ENCODE assay signal across 27 cellular contexts in genomic region chr15:69008056-69008455, GRCh38. TPM values are rescaled to one million over a fixed set of nuclear protein-coding genes. Genes with fewer than 3 reads are reported as not detected.
A peak's percentile ranks its signal among the peaks of the same experiment; 100 is the strongest.
DNase-seq lines count a peak whose midpoint lies in the region; ATAC-seq, FAIRE-seq and TF ChIP-seq lines count a peak whose summit lies in the region.
"Had no signal": no experiment of that assay in that cellular context is flagged by ENCODE, and none has a peak within 500 bp of the region (broad histone marks: within the 10 kb centered on the region; RNA-seq: fewer than 3 reads in every experiment).

No MANE protein-coding gene starts in this region.

- H3K4me2 ChIP-seq in GM12878 (ENCODE audit: control insufficient read depth, insufficient read depth): no peak overlapping the region
- H3K4me2 ChIP-seq: A549; BLaER1 treated with 17β-estradiol and CSF1 and Interleukin-3, amounts not matched to agents 10 nM and 100 nM had no signal

- FAIRE-seq in GM12878 (lab: Jason Lieb, UNC): no peak
- FAIRE-seq: D721Med, GM12892, GM18507 had no signal

- H2AFZ ChIP-seq in GM12878 (ENCODE audit: control insufficient read depth, low read depth, low read length): no peak overlapping the region

- POLR2A ChIA-PET in HEK293 (lab: Yijun Ruan, JAX): no interaction called here
- POLR2A ChIA-PET in GM12878 (lab: Charles Lee): no interaction called here

- RAD21 ChIA-PET in GM12878 (lab: Charles Lee; ENCODE audit: unreplicated experiment): no interaction called here

- H3K4me3 ChIP-seq in HEK293 (ENCODE audit: low read depth, low read length): no peak overlapping the region
- no peak overlapping the region for H3K4me3 ChIP-seq in GM12878
- H3K4me3 ChIP-seq: A549; BLaER1 treated with 17β-estradiol and CSF1 and Interleukin-3, amounts not matched to agents 10 nM and 100 nM had no signal

- intact Hi-C loops in GM12878 (cut with micrococcal nuclease; ENCODE audit: unreplicated experiment): no loop called here

- SMC1A ChIA-PET in GM12878 (lab: Charles Lee; ENCODE audit: uncharacterized antibody, unreplicated experiment): no interaction called here

- in situ Hi-C loops in GM12878 (cut with MboI): no loop called here

- no peaks in the 10 kb centered on the region for H3K27me3 ChIP-seq in GM12878 (replicated peaks in 1 of 2; ENCODE audit: control insufficient read depth in 2 of 2, insufficient read depth in 2 of 2, low read length in 1 of 2)
- H3K27me3 ChIP-seq: BLaER1 treated with 17β-estradiol and CSF1 and Interleukin-3, amounts not matched to agents 10 nM and 100 nM had no signal

- no peaks in the 10 kb centered on the region for H3K79me2 ChIP-seq in GM12878 (ENCODE audit: control insufficient read depth, insufficient read depth, low read length)

- no peaks in the 10 kb centered on the region for H4K20me1 ChIP-seq in GM12878 (ENCODE audit: control insufficient read depth, insufficient read depth)
- H4K20me1 ChIP-seq: BLaER1 treated with 17β-estradiol and CSF1 and Interleukin-3, amounts not matched to agents 10 nM and 100 nM had no signal

- TF ChIP-seq CTCF in HEK293 (tag by site-specific recombination; IDR thresholded peaks at IDR 0.05) (no peak), GM12878 (IDR thresholded peaks at IDR 0.05 in 2 of 3, conservative IDR thresholded peaks at IDR 0.05 in 1 of 3; ENCODE audit: control insufficient read depth in 2 of 3, extremely low read depth in 1 of 3, insufficient read depth in 1 of 3, low read depth in 3 of 3, low read length in 3 of 3) (no peak)

- H3K27ac ChIP-seq in HEK293 (ENCODE audit: extremely low read depth, low read depth, low read length) (no peak overlapping the region), GM12878 (ENCODE audit: control insufficient read depth, insufficient read depth) (no peak overlapping the region)
- H3K27ac ChIP-seq: 22Rv1; A549; BLaER1 treated with 17β-estradiol and CSF1 and Interleukin-3, amounts not matched to agents 10 nM and 100 nM; C4-2B had no signal

- CTCF ChIA-PET in HEK293 (lab: Yijun Ruan, JAX): interaction anchor here (0.6 to 2.3 kb wide), 2 partner anchors 23 to 32 kb away, joined by 4 to 8 read pairs; no protein-coding TSS in a partner anchor
- CTCF ChIA-PET in GM12878 (lab: Yijun Ruan, JAX): interaction anchor here (1.3 kb wide), 1 partner anchor 26 kb away, joined by 3 read pairs; no protein-coding TSS in a partner anchor

- DNase-seq in DMS114 treated with DMSO at 0.1 percent for 48 hours (lab: John Stamatoyannopoulos, UW; ENCODE audit: unreplicated experiment): peak; percentile 11
- no peak for DNase-seq in GM12878 (ENCODE audit: low read depth, low spot score)
- DNase-seq in activated CD4-positive, CD25-positive, alpha-beta regulatory T cell treated with anti-CD3 and anti-CD28 coated beads, Interleukin-2, amount 50 U/mL, for 72 hours: no peak
- DNase-seq: AML-193; Caco-2; Calu3; CD4-positive, alpha-beta T cell; CD8-positive, alpha-beta T cell; DMS153; DMS53; DMS79; DND-41; EL; GDM1 had no signal

- no peak for ATAC-seq in GM12878
- ATAC-seq in HG03457 (IDR thresholded peaks at IDR 0.05; ENCODE audit: unreplicated experiment): no peak
- no peak for ATAC-seq in HG03354 (IDR thresholded peaks at IDR 0.05; ENCODE audit: poor library complexity, severe bottlenecking, unreplicated experiment)
- ATAC-seq: A549; CD8-positive, alpha-beta T cell had no signal

- no peak for TF ChIP-seq EP300 in GM12878 (IDR thresholded peaks at IDR 0.05; ENCODE audit: borderline replicate concordance in 1 of 2, control insufficient read depth in 1 of 2, low read depth in 2 of 2, low read length in 2 of 2)

- H3K9me3 ChIP-seq in HEK293 (ENCODE audit: control insufficient read depth, insufficient read depth, low read depth, low read length) (no peaks in the 10 kb centered on the region), GM12878 (replicated peaks; ENCODE audit: control insufficient read depth, insufficient read depth, low read length) (no peaks in the 10 kb centered on the region)
- H3K9me3 ChIP-seq: A549 had no signal

- TF ChIP-seq RAD21 in GM12878 (IDR thresholded peaks at IDR 0.05; ENCODE audit: insufficient read depth, low read depth, low read length): no peak

- no TSS peak for BruUV-seq in GM12878 (replicated peaks; lab: Mats Ljungman, UMichigan)

- H3K36me3 ChIP-seq in HEK293 (ENCODE audit: control insufficient read depth in 2 of 2, insufficient read depth in 1 of 2, low read length in 2 of 2) (no peaks in the 10 kb centered on the region), GM12878 (ENCODE audit: control insufficient read depth in 2 of 2, insufficient read depth in 2 of 2, low read length in 1 of 2) (no peaks in the 10 kb centered on the region)
- H3K36me3 ChIP-seq: BLaER1 treated with 17β-estradiol and CSF1 and Interleukin-3, amounts not matched to agents 10 nM and 100 nM had no signal

- H3K4me1 ChIP-seq in HEK293 (ENCODE audit: control insufficient read depth, insufficient read depth, low read length) (no peaks in the 10 kb centered on the region), GM12878 (ENCODE audit: control insufficient read depth, insufficient read depth, low read length) (no peaks in the 10 kb centered on the region)
- H3K4me1 ChIP-seq: BLaER1 treated with 17β-estradiol and CSF1 and Interleukin-3, amounts not matched to agents 10 nM and 100 nM; Caco-2 had no signal

- no peak for TF ChIP-seq POLR2A in GM12878 (IDR thresholded peaks at IDR 0.05; ENCODE audit: low read depth, low read length)

- H3K9ac ChIP-seq in GM12878 (ENCODE audit: control insufficient read depth, insufficient read depth, low read length): no peak overlapping the region
- H3K9ac ChIP-seq: BLaER1 treated with 17β-estradiol and CSF1 and Interleukin-3, amounts not matched to agents 10 nM and 100 nM had no signal

TF ChIP-seq in HEK293, 187 proteins besides CTCF, POLR2A, EP300 and RAD21 (continues in another document):
- TF ChIP-seq ZNF354C (tag by site-specific recombination; IDR thresholded peaks at IDR 0.05; ENCODE audit: borderline replicate concordance, low read depth) (no peak), ZNF549 (tag by site-specific recombination; IDR thresholded peaks at IDR 0.05) (0 out of 2 replicates have a peak, but pooled peaks have one; percentile 25), ZNF626 (tag by site-specific recombination; IDR thresholded peaks at IDR 0.05) (peak; percentile 97), ZNF2 (tag by site-specific recombination; IDR thresholded peaks at IDR 0.05) (no peak), ZSCAN30 (tag by site-specific recombination; IDR thresholded peaks at IDR 0.05) (0 out of 2 replicates have a peak, but pooled peaks have one; percentile 35), HOXC10 (CRISPR knock-in tag; IDR thresholded peaks at IDR 0.05) (no peak), ZIC2 (tag by site-specific recombination; IDR thresholded peaks at IDR 0.05) (no peak)
- TF ChIP-seq, protein P1, sequence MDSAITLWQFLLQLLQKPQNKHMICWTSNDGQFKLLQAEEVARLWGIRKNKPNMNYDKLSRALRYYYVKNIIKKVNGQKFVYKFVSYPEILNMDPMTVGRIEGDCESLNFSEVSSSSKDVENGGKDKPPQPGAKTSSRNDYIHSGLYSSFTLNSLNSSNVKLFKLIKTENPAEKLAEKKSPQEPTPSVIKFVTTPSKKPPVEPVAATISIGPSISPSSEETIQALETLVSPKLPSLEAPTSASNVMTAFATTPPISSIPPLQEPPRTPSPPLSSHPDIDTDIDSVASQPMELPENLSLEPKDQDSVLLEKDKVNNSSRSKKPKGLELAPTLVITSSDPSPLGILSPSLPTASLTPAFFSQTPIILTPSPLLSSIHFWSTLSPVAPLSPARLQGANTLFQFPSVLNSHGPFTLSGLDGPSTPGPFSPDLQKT (IDR thresholded peaks at IDR 0.05; ENCODE audit: borderline replicate concordance, low read depth, low read length): no peak

TF ChIP-seq in GM12878, 131 proteins besides CTCF, POLR2A, EP300 and RAD21:
- TF ChIP-seq YBX1 (IDR thresholded peaks at IDR 0.05) (no peak), JUNB (IDR thresholded peaks at IDR 0.05) (no peak), FOXM1 (IDR thresholded peaks at IDR 0.05; ENCODE audit: low read depth, low read length) (no peak), MXI1 (IDR thresholded peaks at IDR 0.05; ENCODE audit: low read depth, low read length) (no peak), GATAD2B (conservative IDR thresholded peaks at IDR 0.05; ENCODE audit: low read depth) (no peak), IKZF2 (IDR thresholded peaks at IDR 0.05) (no peak), MLLT1 (IDR thresholded peaks at IDR 0.05) (no peak), CBX5 (IDR thresholded peaks at IDR 0.05; ENCODE audit: low read depth) (0 out of 2 replicates have a peak, but pooled peaks have one; percentile 50)

RNA-seq across cellular contexts. Expression of gene NOX5, which starts 6.4 kb away (rescaled TPM):
- total RNA-seq in GM12878 (2013; cell fraction: nucleolus; rRNA removed): not detected in 2 replicates
- total RNA-seq in GM12878 (2014; rRNA removed) (not detected in 2 replicates), GM12878 (2014; rRNA removed; fragmentation: Illumina TruSeq; extraction: Trizol) (not detected in 2 replicates), GM12878 (2021) (not detected in 2 replicates)
- not detected for polyA plus RNA-seq in GM12878 (2011; ENCODE audit: low read depth)
- polyA plus RNA-seq in GM12878 (2011; rRNA removed) (not detected in 2 replicates), GM12878 (2014; fragmentation: Illumina TruSeq; extraction: Trizol) (not detected in 2 replicates), GM12878 (2014; fragmentation: Nextera tagmentation; extraction: Ambion mirVana) (not detected), GM12878 (2014; rRNA removed) (not detected in 2 replicates), GM12878 (2016; fragmentation: Nextera tagmentation; extraction: Ambion mirVana) (not detected)
- not detected in 2 replicates for polyA plus RNA-seq in GM12878 (2011; cell fraction: cytosol; rRNA removed)
- polyA plus RNA-seq in GM12878 (2011; cell fraction: nucleus; rRNA removed): not detected in 2 replicates
- polyA plus RNA-seq in GM12878 (2012): not detected in 2 replicates
- 0.05 and 0.07 TPM in 2 replicates for polyA minus RNA-seq in GM12878 (2011; rRNA and poly(A)+ RNA removed)
- not detected in 2 replicates for polyA minus RNA-seq in GM12878 (2011; cell fraction: cytosol; rRNA and poly(A)+ RNA removed)
- polyA minus RNA-seq in GM12878 (2011; cell fraction: nucleus; rRNA and poly(A)+ RNA removed): not detected in 2 replicates
- total RNA-seq: A172; CD4-positive, alpha-beta T cell; CD8-positive, alpha-beta T cell; Daoy; G401 had no signal
